2 cellular contexts compared by ENCODE assay signal in the genomic region with DNA sequence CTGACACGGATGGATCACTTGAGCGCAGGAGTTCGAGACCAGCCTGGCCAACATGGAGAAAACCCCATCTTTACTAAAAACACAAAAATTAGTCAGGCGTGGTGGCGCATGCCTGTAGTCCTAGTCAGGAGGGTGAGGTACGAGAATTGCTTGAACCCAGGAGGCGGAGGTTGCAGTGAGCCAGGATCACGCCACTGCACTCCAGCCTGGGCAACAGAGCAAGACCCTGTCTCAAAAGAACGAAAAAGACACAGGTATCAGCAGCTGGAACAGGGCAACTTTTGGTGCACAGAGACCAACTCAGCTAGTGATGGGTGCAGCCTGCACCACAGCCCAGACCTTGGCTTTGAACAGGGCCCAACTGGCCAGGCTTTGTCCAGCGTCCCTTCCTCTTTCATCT. TPM values are rescaled to one million over a fixed set of nuclear protein-coding genes. Genes with fewer than 3 reads are reported as not detected.
"Had no signal": no experiment of that assay in that cellular context is flagged by ENCODE, and none has a peak within 500 bp of the region (broad histone marks: within the 10 kb centered on the region; RNA-seq: fewer than 3 reads in every experiment).

No MANE protein-coding gene starts in this region.

RNA-seq across cellular contexts. Expression of a gene that starts 48.8 kb away (rescaled TPM):
- total RNA-seq: HepG2 had no signal
- polyA plus RNA-seq: HepG2, IgD-negative memory B cell had no signal
